Comparison of ENCODE assay signal across 24 cellular contexts in genomic region chr17:7190276-7190917, GRCh38.
"Had no signal": no experiment of that assay in that cellular context is flagged by ENCODE, and none has a peak within 500 bp of the region (broad histone marks: within the 10 kb centered on the region; RNA-seq: fewer than 3 reads in every experiment).

No MANE protein-coding gene starts in this region.

- ATAC-seq: esophagus mucosa; gastrocnemius medialis; heart left ventricle; mucosa of descending colon; natural killer cell treated with Interleukin-12 subunit alpha and Interleukin-12 subunit beta and Interleukin-15 and Interleukin-18, amount 100 ng/mL, for 72 hours; psoas muscle; stimulated activated effector memory CD8-positive, alpha-beta T cell treated with anti-CD3 and anti-CD28 coated beads, Interleukin-12 subunit alpha, Interleukin-12 subunit beta, amount 100 ng/mL, for 72 hours had no signal

- H3K9me3 ChIP-seq: gastrocnemius medialis, heart left ventricle, mucosa of descending colon, psoas muscle, sigmoid colon, testis, tibial artery had no signal

- H3K36me3 ChIP-seq: gastrocnemius medialis had no signal

- H3K27me3 ChIP-seq: dorsolateral prefrontal cortex, gastrocnemius medialis, heart left ventricle, hepatocyte, sigmoid colon, testis, tibial artery had no signal

- H3K36me3 Mint-ChIP-seq: naive B cell; natural killer cell treated with Interleukin-12 subunit alpha and Interleukin-12 subunit beta and Interleukin-15 and Interleukin-18, amount 100 ng/mL, for 72 hours; stimulated activated effector memory CD8-positive, alpha-beta T cell treated with anti-CD3 and anti-CD28 coated beads, Interleukin-12 subunit alpha, Interleukin-12 subunit beta, amount 100 ng/mL, for 72 hours; type B pancreatic cell had no signal

- H3K4me3 Mint-ChIP-seq: mesothelial cell of epicardium; naive B cell; natural killer cell treated with Interleukin-12 subunit alpha and Interleukin-12 subunit beta and Interleukin-15 and Interleukin-18, amount 100 ng/mL, for 72 hours; neural crest cell; stimulated activated effector memory CD8-positive, alpha-beta T cell treated with anti-CD3 and anti-CD28 coated beads, Interleukin-12 subunit alpha, Interleukin-12 subunit beta, amount 100 ng/mL, for 72 hours; type B pancreatic cell had no signal

- H3K27me3 Mint-ChIP-seq: naive B cell; natural killer cell treated with Interleukin-12 subunit alpha and Interleukin-12 subunit beta and Interleukin-15 and Interleukin-18, amount 100 ng/mL, for 72 hours; type B pancreatic cell had no signal

- H3K27ac Mint-ChIP-seq: mesothelial cell of epicardium; natural killer cell treated with Interleukin-12 subunit alpha and Interleukin-12 subunit beta and Interleukin-15 and Interleukin-18, amount 100 ng/mL, for 72 hours; stimulated activated effector memory CD8-positive, alpha-beta T cell treated with anti-CD3 and anti-CD28 coated beads, Interleukin-12 subunit alpha, Interleukin-12 subunit beta, amount 100 ng/mL, for 72 hours; type B pancreatic cell had no signal

- H3K4me3 ChIP-seq: dorsolateral prefrontal cortex, gastrocnemius medialis, heart left ventricle, hepatocyte, mucosa of descending colon, psoas muscle, sigmoid colon, testis, tibial artery had no signal

- H3K9me3 Mint-ChIP-seq: mesothelial cell of epicardium; natural killer cell treated with Interleukin-12 subunit alpha and Interleukin-12 subunit beta and Interleukin-15 and Interleukin-18, amount 100 ng/mL, for 72 hours; neural crest cell; stimulated activated effector memory CD8-positive, alpha-beta T cell treated with anti-CD3 and anti-CD28 coated beads, Interleukin-12 subunit alpha, Interleukin-12 subunit beta, amount 100 ng/mL, for 72 hours; type B pancreatic cell had no signal

- DNase-seq: effector CD4-positive, alpha-beta T cell; foreskin fibroblast; gastrocnemius medialis; heart left ventricle; kidney; mesenchymal stem cell; mucosa of descending colon; naive B cell; psoas muscle; sigmoid colon; stimulated activated CD4-positive, alpha-beta T cell treated with anti-CD3 and anti-CD28 coated beads, Interleukin-2, amount 100 ng/mL, for 24 hours; stimulated activated CD4-positive, alpha-beta T cell treated with anti-CD3 and anti-CD28 coated beads, Interleukin-4, amount 100 ng/mL, for 24 hours; stimulated activated naive CD4-positive, alpha-beta T cell treated with Interleukin-2 at 50 U/mL for 16 hours; substantia nigra; testis; tibial artery had no signal

- H3K4me1 ChIP-seq: gastrocnemius medialis, heart left ventricle, psoas muscle, sigmoid colon, testis, tibial artery had no signal
